ENCODE assay signal across 1 cellular context in the genomic region with DNA sequence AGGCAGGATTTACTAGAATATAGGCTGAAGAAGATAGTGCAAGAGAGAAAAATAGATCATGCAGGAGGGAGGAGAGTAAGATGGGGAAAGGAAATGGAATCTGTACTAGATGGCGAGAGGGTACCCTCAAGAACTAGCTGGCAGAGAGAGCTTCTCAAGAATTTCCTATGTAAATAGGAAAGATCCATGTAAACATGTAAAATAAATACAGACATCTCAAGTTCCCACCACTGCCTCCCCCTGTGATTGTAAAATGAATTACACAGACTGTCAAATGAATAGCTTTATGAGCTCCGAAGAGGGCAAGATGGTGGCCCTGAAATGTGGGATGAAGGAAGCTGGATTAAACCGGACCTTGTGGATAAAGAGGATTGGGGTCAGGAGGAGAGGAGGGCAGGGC.
TF ChIP-seq lines count a peak whose summit lies in the region.

No MANE protein-coding gene starts in this region.

TF ChIP-seq in GM23338, 12 proteins besides CTCF, POLR2A, EP300 and RAD21:
- TF ChIP-seq, protein P1, sequence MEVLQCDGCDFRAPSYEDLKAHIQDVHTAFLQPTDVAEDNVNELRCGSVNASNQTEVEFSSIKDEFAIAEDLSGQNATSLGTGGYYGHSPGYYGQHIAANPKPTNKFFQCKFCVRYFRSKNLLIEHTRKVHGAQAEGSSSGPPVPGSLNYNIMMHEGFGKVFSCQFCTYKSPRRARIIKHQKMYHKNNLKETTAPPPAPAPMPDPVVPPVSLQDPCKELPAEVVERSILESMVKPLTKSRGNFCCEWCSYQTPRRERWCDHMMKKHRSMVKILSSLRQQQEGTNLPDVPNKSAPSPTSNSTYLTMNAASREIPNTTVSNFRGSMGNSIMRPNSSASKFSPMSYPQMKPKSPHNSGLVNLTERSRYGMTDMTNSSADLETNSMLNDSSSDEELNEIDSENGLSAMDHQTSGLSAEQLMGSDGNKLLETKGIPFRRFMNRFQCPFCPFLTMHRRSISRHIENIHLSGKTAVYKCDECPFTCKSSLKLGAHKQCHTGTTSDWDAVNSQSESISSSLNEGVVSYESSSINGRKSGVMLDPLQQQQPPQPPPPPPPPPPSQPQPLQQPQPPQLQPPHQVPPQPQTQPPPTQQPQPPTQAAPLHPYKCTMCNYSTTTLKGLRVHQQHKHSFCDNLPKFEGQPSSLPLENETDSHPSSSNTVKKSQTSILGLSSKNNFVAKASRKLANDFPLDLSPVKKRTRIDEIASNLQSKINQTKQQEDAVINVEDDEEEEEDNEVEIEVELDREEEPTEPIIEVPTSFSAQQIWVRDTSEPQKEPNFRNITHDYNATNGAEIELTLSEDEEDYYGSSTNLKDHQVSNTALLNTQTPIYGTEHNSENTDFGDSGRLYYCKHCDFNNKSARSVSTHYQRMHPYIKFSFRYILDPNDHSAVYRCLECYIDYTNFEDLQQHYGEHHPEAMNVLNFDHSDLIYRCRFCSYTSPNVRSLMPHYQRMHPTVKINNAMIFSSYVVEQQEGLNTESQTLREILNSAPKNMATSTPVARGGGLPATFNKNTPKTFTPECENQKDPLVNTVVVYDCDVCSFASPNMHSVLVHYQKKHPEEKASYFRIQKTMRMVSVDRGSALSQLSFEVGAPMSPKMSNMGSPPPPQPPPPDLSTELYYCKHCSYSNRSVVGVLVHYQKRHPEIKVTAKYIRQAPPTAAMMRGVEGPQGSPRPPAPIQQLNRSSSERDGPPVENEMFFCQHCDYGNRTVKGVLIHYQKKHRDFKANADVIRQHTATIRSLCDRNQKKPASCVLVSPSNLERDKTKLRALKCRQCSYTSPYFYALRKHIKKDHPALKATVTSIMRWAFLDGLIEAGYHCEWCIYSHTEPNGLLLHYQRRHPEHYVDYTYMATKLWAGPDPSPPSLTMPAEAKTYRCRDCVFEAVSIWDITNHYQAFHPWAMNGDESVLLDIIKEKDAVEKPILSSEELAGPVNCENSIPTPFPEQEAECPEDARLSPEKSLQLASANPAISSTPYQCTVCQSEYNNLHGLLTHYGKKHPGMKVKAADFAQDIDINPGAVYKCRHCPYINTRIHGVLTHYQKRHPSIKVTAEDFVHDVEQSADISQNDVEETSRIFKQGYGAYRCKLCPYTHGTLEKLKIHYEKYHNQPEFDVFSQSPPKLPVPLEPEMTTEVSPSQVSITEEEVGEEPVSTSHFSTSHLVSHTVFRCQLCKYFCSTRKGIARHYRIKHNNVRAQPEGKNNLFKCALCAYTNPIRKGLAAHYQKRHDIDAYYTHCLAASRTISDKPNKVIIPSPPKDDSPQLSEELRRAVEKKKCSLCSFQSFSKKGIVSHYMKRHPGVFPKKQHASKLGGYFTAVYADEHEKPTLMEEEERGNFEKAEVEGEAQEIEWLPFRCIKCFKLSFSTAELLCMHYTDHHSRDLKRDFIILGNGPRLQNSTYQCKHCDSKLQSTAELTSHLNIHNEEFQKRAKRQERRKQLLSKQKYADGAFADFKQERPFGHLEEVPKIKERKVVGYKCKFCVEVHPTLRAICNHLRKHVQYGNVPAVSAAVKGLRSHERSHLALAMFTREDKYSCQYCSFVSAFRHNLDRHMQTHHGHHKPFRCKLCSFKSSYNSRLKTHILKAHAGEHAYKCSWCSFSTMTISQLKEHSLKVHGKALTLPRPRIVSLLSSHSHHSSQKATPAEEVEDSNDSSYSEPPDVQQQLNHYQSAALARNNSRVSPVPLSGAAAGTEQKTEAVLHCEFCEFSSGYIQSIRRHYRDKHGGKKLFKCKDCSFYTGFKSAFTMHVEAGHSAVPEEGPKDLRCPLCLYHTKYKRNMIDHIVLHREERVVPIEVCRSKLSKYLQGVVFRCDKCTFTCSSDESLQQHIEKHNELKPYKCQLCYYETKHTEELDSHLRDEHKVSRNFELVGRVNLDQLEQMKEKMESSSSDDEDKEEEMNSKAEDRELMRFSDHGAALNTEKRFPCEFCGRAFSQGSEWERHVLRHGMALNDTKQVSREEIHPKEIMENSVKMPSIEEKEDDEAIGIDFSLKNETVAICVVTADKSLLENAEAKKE (CRISPR knock-in tag; IDR thresholded peaks at IDR 0.05) = no peak
- TF ChIP-seq ZNF331 (CRISPR knock-in tag; IDR thresholded peaks at IDR 0.05; ENCODE audit: low read depth) (no peak), NANOG (IDR thresholded peaks at IDR 0.05; ENCODE audit: borderline replicate concordance) (no peak), EZH2phosphoT487 (IDR thresholded peaks at IDR 0.05; ENCODE audit: unreplicated experiment) (no peak), STAT1 (IDR thresholded peaks at IDR 0.05; ENCODE audit: unreplicated experiment) (no peak), JUNB (IDR thresholded peaks at IDR 0.05; ENCODE audit: unreplicated experiment) (no peak), POLR2AphosphoS5 (IDR thresholded peaks at IDR 0.05; ENCODE audit: low read depth) (no peak)
